ENCODE assay signal across 14 cellular contexts in genomic region chr2:127305985-127306585, GRCh38.
A peak's percentile ranks its signal among the peaks of the same experiment; 100 is the strongest.
DNase-seq lines count a peak whose midpoint lies in the region; ATAC-seq lines count a peak whose summit lies in the region.
"Had no signal": no experiment of that assay in that cellular context is flagged by ENCODE, and none has a peak within 500 bp of the region (broad histone marks: within the 10 kb centered on the region; RNA-seq: fewer than 3 reads in every experiment).

No MANE protein-coding gene starts in this region.

- peaks cover 8% of the 10 kb centered on the region for H3K4me1 Mint-ChIP-seq in memory B cell
- H3K4me1 Mint-ChIP-seq: activated naive CD4-positive, alpha-beta T cell treated with anti-CD3 and anti-CD28 coated beads, Interleukin-2, amount 10 ng/mL, durations not matched to agents 7 days and 5 days had no signal

- no peaks in the 10 kb centered on the region for H3K9me3 Mint-ChIP-seq in memory B cell
- H3K9me3 Mint-ChIP-seq: activated naive CD4-positive, alpha-beta T cell treated with anti-CD3 and anti-CD28 coated beads, Interleukin-2, amount 10 ng/mL, durations not matched to agents 7 days and 5 days had no signal

- H3K36me3 Mint-ChIP-seq in memory B cell: peaks cover 22% of the 10 kb centered on the region

- H3K27ac Mint-ChIP-seq in memory B cell: peak overlapping the region; percentile 87
- H3K27ac Mint-ChIP-seq: activated naive CD4-positive, alpha-beta T cell treated with anti-CD3 and anti-CD28 coated beads, Interleukin-2, amount 10 ng/mL, durations not matched to agents 7 days and 5 days had no signal

- DNase-seq in OCI-M1 (lab: John Stamatoyannopoulos, UW): peak; percentile 38
- DNase-seq in memory B cell (ENCODE audit: low spot score in 2 of 2): no peak
- DNase-seq in AML-193 (lab: John Stamatoyannopoulos, UW): no peak
- no peak for DNase-seq in NCI-H1694 treated with DMSO at 0.1 percent for 48 hours (lab: John Stamatoyannopoulos, UW)
- DNase-seq in stimulated activated naive CD8-positive, alpha-beta T cell treated with anti-CD3 and anti-CD28 coated beads, Interleukin-15, Interleukin-2, amounts not matched to agents 100 U/mL and 50 U/mL, for 24 hours: no peak
- DNase-seq: activated naive CD4-positive, alpha-beta T cell treated with anti-CD3 and anti-CD28 coated beads, Interleukin-2, amount 10 ng/mL, durations not matched to agents 7 days and 5 days; KBM-7; NCI-H187; NCI-H526; SHP77 treated with DMSO at 0.1 percent for 48 hours had no signal

- H3K4me3 Mint-ChIP-seq in memory B cell: no peak overlapping the region
- H3K4me3 Mint-ChIP-seq: activated naive CD4-positive, alpha-beta T cell treated with anti-CD3 and anti-CD28 coated beads, Interleukin-2, amount 10 ng/mL, durations not matched to agents 7 days and 5 days had no signal

- H3K27me3 Mint-ChIP-seq in memory B cell: no peaks in the 10 kb centered on the region
- H3K27me3 Mint-ChIP-seq: activated naive CD4-positive, alpha-beta T cell treated with anti-CD3 and anti-CD28 coated beads, Interleukin-2, amount 10 ng/mL, durations not matched to agents 7 days and 5 days had no signal

- ATAC-seq in GM18498 (IDR thresholded peaks at IDR 0.05; ENCODE audit: unreplicated experiment): peak; percentile 65
- peak; percentile 67 for ATAC-seq in GM21723 (IDR thresholded peaks at IDR 0.05; ENCODE audit: unreplicated experiment)
- peak; percentile 52 for ATAC-seq in memory B cell (ENCODE audit: low read depth)
- no peak for ATAC-seq in HG02763 (IDR thresholded peaks at IDR 0.05; ENCODE audit: unreplicated experiment)
- no peak for ATAC-seq in stimulated activated naive CD8-positive, alpha-beta T cell treated with anti-CD3 and anti-CD28 coated beads, Interleukin-15, Interleukin-2, amounts not matched to agents 100 U/mL and 50 U/mL, for 24 hours
- ATAC-seq: gastroesophageal sphincter had no signal

Comparison
In these comparisons a context has a peak if more than half of its experiments do, and no peak if none do; other contexts are left out.
1. ATAC-seq: peak in GM18498 (single experiment), GM21723 (single experiment) and memory B cell (single experiment); none in HG02763 (single experiment) and stimulated activated naive CD8-positive, alpha-beta T cell treated with anti-CD3 and anti-CD28 coated beads, Interleukin-15, Interleukin-2, amounts not matched to agents 100 U/mL and 50 U/mL, for 24 hours (single experiment).